ENCODE assay signal across 19 cellular contexts in the genomic region with DNA sequence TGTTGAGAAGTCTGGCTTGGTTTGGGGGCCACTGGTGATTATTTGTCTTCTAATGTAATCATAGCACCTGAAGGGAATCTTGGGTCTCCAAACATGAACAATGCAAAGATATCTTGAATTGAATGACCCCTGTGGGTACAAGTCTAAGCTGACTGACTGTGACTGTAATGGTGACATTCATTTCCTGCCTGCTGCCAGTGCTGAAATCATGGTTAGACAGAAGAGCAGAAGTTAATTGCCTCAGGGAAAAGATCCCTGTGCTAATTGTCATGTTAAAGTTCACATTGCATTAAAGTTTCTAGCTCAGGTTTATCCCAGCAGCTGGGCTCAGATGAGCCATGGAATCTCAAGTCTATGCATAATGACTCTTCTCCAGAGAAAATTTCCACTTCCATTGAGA.
A peak's percentile ranks its signal among the peaks of the same experiment; 100 is the strongest.
DNase-seq lines count a peak whose midpoint lies in the region; ATAC-seq, FAIRE-seq and TF ChIP-seq lines count a peak whose summit lies in the region.
"Had no signal": no experiment of that assay in that cellular context is flagged by ENCODE, and none has a peak within 500 bp of the region (broad histone marks: within the 10 kb centered on the region; RNA-seq: fewer than 3 reads in every experiment).

No MANE protein-coding gene starts in this region.

- no peak overlapping the region for H3K4me3 Mint-ChIP-seq in GM23338
- H3K4me3 Mint-ChIP-seq in neural progenitor cell, result no peak overlapping the region
- H3K4me3 Mint-ChIP-seq: CD4-positive, CD25-positive, alpha-beta regulatory T cell; CD8-positive, alpha-beta memory T cell had no signal

- H3K27ac Mint-ChIP-seq in GM23338 (no peak overlapping the region), neural progenitor cell (peak overlapping the region; percentile 78)
- H3K27ac Mint-ChIP-seq: CD8-positive, alpha-beta memory T cell had no signal

- H3K9me3 ChIP-seq in HUES48 (ENCODE audit: control insufficient read depth, insufficient read depth, low read length) (no peaks in the 10 kb centered on the region), neural progenitor cell (ENCODE audit: low read depth) (no peaks in the 10 kb centered on the region)
- H3K9me3 ChIP-seq: BE2C, HAP-1 had no signal

- no peak for FAIRE-seq in D721Med (lab: Jason Lieb, UNC)
- FAIRE-seq: A204.1, GM12892, GM18507, H1 had no signal

- H3K27me3 Mint-ChIP-seq in GM23338 (ENCODE audit: insufficient read depth, low read depth, poor library complexity), result peaks cover 2% of the 10 kb centered on the region
- peaks cover 9% of the 10 kb centered on the region for H3K27me3 Mint-ChIP-seq in neural progenitor cell (ENCODE audit: insufficient read depth, low read depth)
- H3K27me3 Mint-ChIP-seq: CD4-positive, CD25-positive, alpha-beta regulatory T cell had no signal

- TF ChIP-seq CTCF in GM23338 (conservative IDR thresholded peaks at IDR 0.05; ENCODE audit: low read depth in 2 of 2), result no peak
- no peak for TF ChIP-seq CTCF in neural progenitor cell (IDR thresholded peaks at IDR 0.05)
- TF ChIP-seq CTCF in D721Med (IDR thresholded peaks at IDR 0.05; ENCODE audit: insufficient read depth, missing control alignments), result no peak

- ATAC-seq in GM23338, result no peak; the same call in 2 of the 3 replicates
- no peak for ATAC-seq in GM19467 (IDR thresholded peaks at IDR 0.05; ENCODE audit: unreplicated experiment)
- no peak for ATAC-seq in GM21737 (IDR thresholded peaks at IDR 0.05; ENCODE audit: unreplicated experiment)

- no peaks in the 10 kb centered on the region for H3K9me3 Mint-ChIP-seq in GM23338
- peaks cover 2% of the 10 kb centered on the region for H3K9me3 Mint-ChIP-seq in neural progenitor cell
- H3K9me3 Mint-ChIP-seq: CD4-positive, CD25-positive, alpha-beta regulatory T cell; CD8-positive, alpha-beta memory T cell had no signal

- H3F3A ChIP-seq in GM23338 (replicated peaks; ENCODE audit: low read depth), result no peaks in the 10 kb centered on the region
- H3F3A ChIP-seq in neural progenitor cell (ENCODE audit: low read depth), result no peaks in the 10 kb centered on the region

- no peaks in the 10 kb centered on the region for H3K36me3 ChIP-seq in GM23338 (ENCODE audit: insufficient read depth)
- no peaks in the 10 kb centered on the region for H3K36me3 ChIP-seq in HUES48 (ENCODE audit: control insufficient read depth, insufficient read depth, low read length)
- no peaks in the 10 kb centered on the region for H3K36me3 ChIP-seq in neural progenitor cell
- H3K36me3 ChIP-seq: BE2C, HAP-1 had no signal

- no peaks in the 10 kb centered on the region for H3K27me3 ChIP-seq in GM23338 (ENCODE audit: insufficient read depth)
- H3K27me3 ChIP-seq in HUES48 (ENCODE audit: control insufficient read depth, insufficient read depth, low read length), result no peaks in the 10 kb centered on the region
- no peaks in the 10 kb centered on the region for H3K27me3 ChIP-seq in neural progenitor cell
- H3K27me3 ChIP-seq: BE2C had no signal

- peaks cover 2% of the 10 kb centered on the region for H3K9me2 ChIP-seq in GM23338 (ENCODE audit: insufficient read depth)

- H3K4me1 ChIP-seq in GM23338 (ENCODE audit: insufficient read depth) (peaks cover 10% of the 10 kb centered on the region; the same call in 1 of the 2 replicates), HUES48 (ENCODE audit: control insufficient read depth, insufficient read depth, low read length) (peaks cover 10% of the 10 kb centered on the region), neural progenitor cell (no peaks in the 10 kb centered on the region)
- H3K4me1 ChIP-seq: BE2C, HAP-1 had no signal

- no peak overlapping the region for H3K4me3 ChIP-seq in GM23338
- H3K4me3 ChIP-seq in HUES48 (ENCODE audit: low read depth, low read length), result no peak overlapping the region
- H3K4me3 ChIP-seq in neural progenitor cell, result no peak overlapping the region
- H3K4me3 ChIP-seq: HAP-1 had no signal

- DNase-seq in GM23338 (ENCODE audit: low spot score) (peak; percentile 25), RPMI7951 (ENCODE audit: low read depth) (peak; percentile 17), neural progenitor cell (ENCODE audit: low spot score) (no peak), D721Med (ENCODE audit: insufficient read length, low spot score) (no peak)
- DNase-seq: ACHN; BE2C; C1 segment of cervical spinal cord; CD4-positive, CD25-positive, alpha-beta regulatory T cell; CD8-positive, alpha-beta memory T cell; COR-L47; GDM1 had no signal

- peaks cover 21% of the 10 kb centered on the region; the same call in 2 of the 3 replicates for H3K4me1 Mint-ChIP-seq in GM23338
- peaks cover 22% of the 10 kb centered on the region for H3K4me1 Mint-ChIP-seq in neural progenitor cell
- H3K4me1 Mint-ChIP-seq: CD4-positive, CD25-positive, alpha-beta regulatory T cell had no signal

- no peaks in the 10 kb centered on the region for H4K20me1 ChIP-seq in GM23338 (replicated peaks; ENCODE audit: insufficient read depth)
- H4K20me1 ChIP-seq in neural progenitor cell (ENCODE audit: low read depth), result no peaks in the 10 kb centered on the region

- no peak overlapping the region for H2AFZ ChIP-seq in GM23338
- no peak overlapping the region for H2AFZ ChIP-seq in neural progenitor cell (replicated peaks)

- H3K27ac ChIP-seq in GM23338 (ENCODE audit: low read depth) (no peak overlapping the region), HUES48 (ENCODE audit: low read depth, low read length) (peak overlapping the region; percentile 3), neural progenitor cell (no peak overlapping the region)

- H3K4me2 ChIP-seq in GM23338 (no peak overlapping the region), neural progenitor cell (no peak overlapping the region)

- H3K36me3 Mint-ChIP-seq in GM23338 (ENCODE audit: low read depth) (no peaks in the 10 kb centered on the region), neural progenitor cell (no peaks in the 10 kb centered on the region)
- H3K36me3 Mint-ChIP-seq: CD4-positive, CD25-positive, alpha-beta regulatory T cell; CD8-positive, alpha-beta memory T cell had no signal

- H3K9ac ChIP-seq in HUES48 (ENCODE audit: low read depth, low read length), result no peak overlapping the region
- H3K9ac ChIP-seq in neural progenitor cell, result no peak overlapping the region

- H3K79me2 ChIP-seq in GM23338 (replicated peaks; ENCODE audit: insufficient read depth) (no peaks in the 10 kb centered on the region), neural progenitor cell (ENCODE audit: low read depth) (no peaks in the 10 kb centered on the region)

TF ChIP-seq in GM23338, 12 proteins besides CTCF, POLR2A, EP300 and RAD21 (continues in another document):
- TF ChIP-seq, protein P1, sequence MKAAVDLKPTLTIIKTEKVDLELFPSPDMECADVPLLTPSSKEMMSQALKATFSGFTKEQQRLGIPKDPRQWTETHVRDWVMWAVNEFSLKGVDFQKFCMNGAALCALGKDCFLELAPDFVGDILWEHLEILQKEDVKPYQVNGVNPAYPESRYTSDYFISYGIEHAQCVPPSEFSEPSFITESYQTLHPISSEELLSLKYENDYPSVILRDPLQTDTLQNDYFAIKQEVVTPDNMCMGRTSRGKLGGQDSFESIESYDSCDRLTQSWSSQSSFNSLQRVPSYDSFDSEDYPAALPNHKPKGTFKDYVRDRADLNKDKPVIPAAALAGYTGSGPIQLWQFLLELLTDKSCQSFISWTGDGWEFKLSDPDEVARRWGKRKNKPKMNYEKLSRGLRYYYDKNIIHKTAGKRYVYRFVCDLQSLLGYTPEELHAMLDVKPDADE (IDR thresholded peaks at IDR 0.05), result no peak
- TF ChIP-seq ZNF331 (CRISPR knock-in tag; IDR thresholded peaks at IDR 0.05; ENCODE audit: low read depth) (no peak), NANOG (IDR thresholded peaks at IDR 0.05; ENCODE audit: borderline replicate concordance) (no peak), STAT1 (IDR thresholded peaks at IDR 0.05; ENCODE audit: unreplicated experiment) (no peak), CREB1 (CRISPR knock-in tag; IDR thresholded peaks at IDR 0.05; ENCODE audit: low read depth) (no peak)

Comparison
In these comparisons a context has a peak if more than half of its experiments do, and no peak if none do; other contexts are left out.
1. DNase-seq: peak in GM23338 (single experiment) and RPMI7951 (single experiment); none in neural progenitor cell (single experiment) and D721Med (single experiment).